ENCODE assay signal across 35 cellular contexts in the genomic region with DNA sequence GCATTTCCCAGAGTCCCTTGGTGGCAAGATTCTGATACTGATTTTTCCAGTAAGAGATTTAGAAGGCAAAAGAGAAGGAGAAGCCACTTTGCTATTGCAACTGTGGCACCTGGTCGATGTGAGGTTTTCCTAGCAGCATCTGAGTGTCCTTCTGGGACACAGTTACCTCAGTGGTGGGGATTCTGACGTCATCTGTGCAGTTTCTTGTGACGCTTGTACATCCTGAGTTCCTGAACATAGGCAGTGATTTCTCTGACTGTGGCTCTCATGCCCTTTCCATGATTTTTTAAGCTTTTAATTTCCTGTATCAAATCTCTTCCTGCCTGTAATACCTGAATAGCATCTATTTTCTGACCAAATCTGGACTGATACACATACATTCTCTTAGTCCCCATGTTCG.
"Had no signal": no experiment of that assay in that cellular context is flagged by ENCODE, and none has a peak within 500 bp of the region (broad histone marks: within the 10 kb centered on the region; RNA-seq: fewer than 3 reads in every experiment).

No MANE protein-coding gene starts in this region.

- H3K4me3 Mint-ChIP-seq: activated B cell treated with CpG ODN at 0.5 μM for 24 hours; activated CD8-positive, alpha-beta memory T cell treated with anti-CD3 and anti-CD28 coated beads, Interleukin-2, amount 10 ng/mL, durations not matched to agents 7 days and 5 days; activated CD8-positive, alpha-beta T cell treated with anti-CD3 and anti-CD28 coated beads, Interleukin-2, amount 10 ng/mL, durations not matched to agents 7 days and 5 days; activated naive CD4-positive, alpha-beta T cell treated with anti-CD3 and anti-CD28 coated beads for 36 hours; activated naive CD4-positive, alpha-beta T cell treated with anti-CD3 and anti-CD28 coated beads, Interleukin-2, amount 50 U/mL, for 24 hours; activated naive CD8-positive, alpha-beta T cell treated with anti-CD3 and anti-CD28 coated beads for 36 hours; activated naive CD8-positive, alpha-beta T cell treated with anti-CD3 and anti-CD28 coated beads, Interleukin-2, amount 50 U/mL, for 24 hours; activated T-helper 1 cell treated with anti-CD3 and anti-CD28 coated beads, Interleukin-12 subunit alpha, Interleukin-12 subunit beta, Interleukin-2, Interleukin-4 antibody, amounts not matched to agents 30 ng/mL and 10 ng/mL and 1 ng/mL, durations not matched to agents 14 hours and 24 hours and 36 hours; effector memory CD8-positive, alpha-beta T cell; T-helper 17 cell; T-helper 2 cell treated with Interferon-gamma antibody and Interleukin-4, amounts not matched to agents 5 μg/mL and 100 μg/mL, for 36 hours had no signal

- H3K27me3 Mint-ChIP-seq: activated B cell treated with CpG ODN at 0.5 μM for 24 hours; activated CD8-positive, alpha-beta memory T cell treated with anti-CD3 and anti-CD28 coated beads, Interleukin-2, amount 10 ng/mL, durations not matched to agents 7 days and 5 days; activated naive CD4-positive, alpha-beta T cell treated with anti-CD3 and anti-CD28 coated beads, Interleukin-2, amount 50 U/mL, for 24 hours; activated naive CD8-positive, alpha-beta T cell treated with anti-CD3 and anti-CD28 coated beads for 36 hours; activated naive CD8-positive, alpha-beta T cell treated with anti-CD3 and anti-CD28 coated beads, Interleukin-2, amount 50 U/mL, for 24 hours; effector memory CD8-positive, alpha-beta T cell; T-helper 17 cell had no signal

- H3K9me3 Mint-ChIP-seq: activated B cell treated with CpG ODN at 0.5 μM for 24 hours; activated naive CD4-positive, alpha-beta T cell treated with anti-CD3 and anti-CD28 coated beads for 36 hours; activated naive CD4-positive, alpha-beta T cell treated with anti-CD3 and anti-CD28 coated beads, Interleukin-2, amount 50 U/mL, for 24 hours; activated naive CD8-positive, alpha-beta T cell treated with anti-CD3 and anti-CD28 coated beads for 36 hours; activated naive CD8-positive, alpha-beta T cell treated with anti-CD3 and anti-CD28 coated beads, Interleukin-2, amount 50 U/mL, for 24 hours; activated T-helper 1 cell treated with anti-CD3 and anti-CD28 coated beads, Interleukin-12 subunit alpha, Interleukin-12 subunit beta, Interleukin-2, Interleukin-4 antibody, amounts not matched to agents 30 ng/mL and 10 ng/mL and 1 ng/mL, durations not matched to agents 14 hours and 24 hours and 36 hours; activated T-helper 2 cell treated with anti-CD3 and anti-CD28 coated beads, Interferon-gamma antibody, Interleukin-2, Interleukin-4, amounts not matched to agents 10 μg/mL and 5 μg/mL and 100 μg/mL, durations not matched to agents 14 hours and 24 hours and 36 hours; effector memory CD8-positive, alpha-beta T cell; T-helper 2 cell treated with Interferon-gamma antibody and Interleukin-4, amounts not matched to agents 5 μg/mL and 100 μg/mL, for 36 hours had no signal

- H3K27me3 ChIP-seq: adrenal gland, body of pancreas, esophagus muscularis mucosa, heart left ventricle had no signal

- H3K4me1 ChIP-seq: body of pancreas had no signal

- ATAC-seq: activated CD4-positive, CD25-positive, alpha-beta regulatory T cell treated with anti-CD3 and anti-CD28 coated beads, Interleukin-2, amount 50 U/mL, for 24 hours; activated CD8-positive, alpha-beta memory T cell treated with anti-CD3 and anti-CD28 coated beads, Interleukin-2, amount 10 ng/mL, durations not matched to agents 7 days and 5 days; activated CD8-positive, alpha-beta T cell treated with anti-CD3 and anti-CD28 coated beads, Interleukin-2, amount 10 ng/mL, durations not matched to agents 7 days and 5 days; activated naive CD8-positive, alpha-beta T cell treated with anti-CD3 and anti-CD28 coated beads, Interleukin-2, amount 50 U/mL, for 24 hours; body of pancreas; effector memory CD8-positive, alpha-beta T cell; heart left ventricle; T-helper 17 cell had no signal

- H3K27ac Mint-ChIP-seq: activated B cell treated with CpG ODN at 0.5 μM for 24 hours; activated CD8-positive, alpha-beta memory T cell treated with anti-CD3 and anti-CD28 coated beads, Interleukin-2, amount 10 ng/mL, durations not matched to agents 7 days and 5 days; activated CD8-positive, alpha-beta T cell treated with anti-CD3 and anti-CD28 coated beads, Interleukin-2, amount 10 ng/mL, durations not matched to agents 7 days and 5 days; activated naive CD4-positive, alpha-beta T cell treated with anti-CD3 and anti-CD28 coated beads for 36 hours; activated naive CD4-positive, alpha-beta T cell treated with anti-CD3 and anti-CD28 coated beads, Interleukin-2, amount 50 U/mL, for 24 hours; activated naive CD8-positive, alpha-beta T cell treated with anti-CD3 and anti-CD28 coated beads for 36 hours; activated naive CD8-positive, alpha-beta T cell treated with anti-CD3 and anti-CD28 coated beads, Interleukin-2, amount 50 U/mL, for 24 hours; activated T-helper 1 cell treated with anti-CD3 and anti-CD28 coated beads, Interleukin-12 subunit alpha, Interleukin-12 subunit beta, Interleukin-2, Interleukin-4 antibody, amounts not matched to agents 30 ng/mL and 10 ng/mL and 1 ng/mL, durations not matched to agents 14 hours and 24 hours and 36 hours; activated T-helper 2 cell treated with anti-CD3 and anti-CD28 coated beads, Interferon-gamma antibody, Interleukin-2, Interleukin-4, amounts not matched to agents 10 μg/mL and 5 μg/mL and 100 μg/mL, durations not matched to agents 14 hours and 24 hours and 36 hours; T-helper 17 cell; T-helper 2 cell treated with Interferon-gamma antibody and Interleukin-4, amounts not matched to agents 5 μg/mL and 100 μg/mL, for 36 hours had no signal

- H3K9me3 ChIP-seq: adrenal gland, body of pancreas, esophagus muscularis mucosa, heart left ventricle had no signal

- DNase-seq: activated B cell treated with CpG ODN at 0.5 μM for 24 hours; activated CD4-positive, alpha-beta T cell treated with anti-CD3 and anti-CD28 coated beads for 48 hours; activated CD4-positive, alpha-beta T cell treated with anti-CD3 and anti-CD28 coated beads, Interleukin-2, amount 50 U/mL, for 1 hour; activated CD4-positive, alpha-beta T cell treated with anti-CD3 and anti-CD28 coated beads, Interleukin-2, amount 50 U/mL, for 48 hours; activated CD8-positive, alpha-beta memory T cell treated with anti-CD3 and anti-CD28 coated beads, Interleukin-2, amount 10 ng/mL, durations not matched to agents 7 days and 5 days; activated CD8-positive, alpha-beta memory T cell treated with anti-CD3 and anti-CD28 coated beads, Interleukin-2, amount 50 U/mL, for 4 hours; activated CD8-positive, alpha-beta T cell treated with anti-CD3 and anti-CD28 coated beads, Interleukin-2, amount 10 ng/mL, durations not matched to agents 7 days and 5 days; activated effector memory CD4-positive, alpha-beta T cell treated with anti-CD3 and anti-CD28 coated beads, Interleukin-2, amount 50 U/mL, for 16 hours; activated naive CD4-positive, alpha-beta T cell treated with anti-CD3 and anti-CD28 coated beads for 36 hours; activated naive CD8-positive, alpha-beta T cell treated with anti-CD3 and anti-CD28 coated beads for 36 hours; activated naive CD8-positive, alpha-beta T cell treated with anti-CD3 and anti-CD28 coated beads, Interleukin-2, amount 50 U/mL, for 24 hours; activated T-cell treated with anti-CD3 and anti-CD28 coated beads, Interleukin-2, amount 50 U/mL, for 1 hour; activated T-cell treated with anti-CD3 and anti-CD28 coated beads, Interleukin-2, amount 50 U/mL, for 48 hours; adrenal gland; amygdala; aorta; body of pancreas; caudate nucleus; cortex of kidney; dermis blood vessel endothelial cell; effector CD4-positive, alpha-beta T cell; effector memory CD8-positive, alpha-beta T cell; erythroblast; foreskin melanocyte; heart left ventricle; T-helper 1 cell; T-helper 17 cell; T1000; WERI-Rb-1 had no signal

- H3K36me3 ChIP-seq: adrenal gland, esophagus muscularis mucosa, heart left ventricle had no signal

- H3K4me1 Mint-ChIP-seq: activated B cell treated with CpG ODN at 0.5 μM for 24 hours; activated CD8-positive, alpha-beta memory T cell treated with anti-CD3 and anti-CD28 coated beads, Interleukin-2, amount 10 ng/mL, durations not matched to agents 7 days and 5 days had no signal

- H3K36me3 Mint-ChIP-seq: activated naive CD4-positive, alpha-beta T cell treated with anti-CD3 and anti-CD28 coated beads, Interleukin-2, amount 50 U/mL, for 24 hours had no signal

- H3K27ac ChIP-seq: body of pancreas, esophagus muscularis mucosa, WERI-Rb-1 had no signal

- H3K4me3 ChIP-seq: adrenal gland, body of pancreas, esophagus muscularis mucosa, heart left ventricle had no signal
